ENCODE assay signal across 9 cellular contexts in genomic region chr2:196987654-196988364, GRCh38.
A peak's percentile ranks its signal among the peaks of the same experiment; 100 is the strongest.
DNase-seq lines count a peak whose midpoint lies in the region; ATAC-seq and TF ChIP-seq lines count a peak whose summit lies in the region.
"Had no signal": no experiment of that assay in that cellular context is flagged by ENCODE, and none has a peak within 500 bp of the region (broad histone marks: within the 10 kb centered on the region; RNA-seq: fewer than 3 reads in every experiment).

No MANE protein-coding gene starts in this region.

- H3K27me3 ChIP-seq in foreskin keratinocyte (no peaks in the 10 kb centered on the region), osteoblast (ENCODE audit: insufficient read depth, low read length) (no peaks in the 10 kb centered on the region)

- no peaks in the 10 kb centered on the region for H4K20me1 ChIP-seq in osteoblast (ENCODE audit: insufficient read depth, low read length)

- peak overlapping the region; percentile 97 for H3K27ac Mint-ChIP-seq in activated T-cell treated with anti-CD3 and anti-CD28 coated beads, Interleukin-2, amount 50 U/mL, for 24 hours

- H3K9me3 ChIP-seq in osteoblast (ENCODE audit: low read depth, low read length), result no peaks in the 10 kb centered on the region

- no peaks in the 10 kb centered on the region for H3K27me3 Mint-ChIP-seq in activated T-cell treated with anti-CD3 and anti-CD28 coated beads, Interleukin-2, amount 50 U/mL, for 24 hours

- H3K4me1 ChIP-seq in foreskin keratinocyte (peaks cover 12% of the 10 kb centered on the region), osteoblast (ENCODE audit: insufficient read depth, low read length) (peaks cover 29% of the 10 kb centered on the region)

- peak; percentile 74 for ATAC-seq in HG02642 (IDR thresholded peaks at IDR 0.05; ENCODE audit: poor library complexity, unreplicated experiment)
- ATAC-seq in foreskin keratinocyte, result peak; percentile 100
- ATAC-seq in HG03469 (IDR thresholded peaks at IDR 0.05; ENCODE audit: unreplicated experiment), result no peak
- ATAC-seq in GM19467 (IDR thresholded peaks at IDR 0.05; ENCODE audit: unreplicated experiment), result no peak

- H3K9me3 Mint-ChIP-seq in activated T-cell treated with anti-CD3 and anti-CD28 coated beads, Interleukin-2, amount 50 U/mL, for 24 hours, result peaks cover 9% of the 10 kb centered on the region

- peak overlapping the region; percentile 79 for H3K27ac ChIP-seq in foreskin keratinocyte
- H3K27ac ChIP-seq in osteoblast (ENCODE audit: low read depth, low read length), result peak overlapping the region; percentile 95
- H3K27ac ChIP-seq: VCaP had no signal

- TF ChIP-seq CTCF in foreskin keratinocyte (conservative IDR thresholded peaks at IDR 0.05) (no peak), osteoblast (IDR thresholded peaks at IDR 0.05; ENCODE audit: extremely low read depth, low read depth, low read length) (no peak)

- peaks cover 74% of the 10 kb centered on the region for H3K36me3 Mint-ChIP-seq in activated T-cell treated with anti-CD3 and anti-CD28 coated beads, Interleukin-2, amount 50 U/mL, for 24 hours (ENCODE audit: low read depth)

- H3K4me3 ChIP-seq in osteoblast (ENCODE audit: insufficient read depth, low read length), result peak overlapping the region; percentile 50

- DNase-seq in EL, result peak; percentile 95
- peak; percentile 72 for DNase-seq in NCI-H2196 (lab: John Stamatoyannopoulos, UW; ENCODE audit: unreplicated experiment)
- DNase-seq in activated T-cell treated with anti-CD3 and anti-CD28 coated beads, Interleukin-2, amount 50 U/mL, for 24 hours, result no peak
- peak; percentile 92 to 97 for DNase-seq in foreskin keratinocyte
- peak; percentile 87 for DNase-seq in osteoblast (ENCODE audit: insufficient read length, low spot score, missing footprints)

- no peaks in the 10 kb centered on the region for H3K79me2 ChIP-seq in osteoblast (ENCODE audit: insufficient read depth, low read length)

- peak overlapping the region; percentile 71 for H2AFZ ChIP-seq in osteoblast (ENCODE audit: low read length)

- H3K4me1 Mint-ChIP-seq in activated T-cell treated with anti-CD3 and anti-CD28 coated beads, Interleukin-2, amount 50 U/mL, for 24 hours (ENCODE audit: low read depth), result peaks cover 75% of the 10 kb centered on the region

- H3K4me2 ChIP-seq in osteoblast (ENCODE audit: insufficient read depth, low read length), result peak overlapping the region; percentile 83

- H3K4me3 Mint-ChIP-seq in activated T-cell treated with anti-CD3 and anti-CD28 coated beads, Interleukin-2, amount 50 U/mL, for 24 hours, result peak overlapping the region; percentile 54

- no peaks in the 10 kb centered on the region for H3K36me3 ChIP-seq in osteoblast (ENCODE audit: insufficient read depth, low read length)

Comparison
In these comparisons a context has a peak if more than half of its experiments do, and no peak if none do; other contexts are left out.
1. ATAC-seq: peak in HG02642 (single experiment) and foreskin keratinocyte (single experiment); none in HG03469 (single experiment) and GM19467 (single experiment).